Comparison of ENCODE assay signal across 1 cellular context in the genomic region with DNA sequence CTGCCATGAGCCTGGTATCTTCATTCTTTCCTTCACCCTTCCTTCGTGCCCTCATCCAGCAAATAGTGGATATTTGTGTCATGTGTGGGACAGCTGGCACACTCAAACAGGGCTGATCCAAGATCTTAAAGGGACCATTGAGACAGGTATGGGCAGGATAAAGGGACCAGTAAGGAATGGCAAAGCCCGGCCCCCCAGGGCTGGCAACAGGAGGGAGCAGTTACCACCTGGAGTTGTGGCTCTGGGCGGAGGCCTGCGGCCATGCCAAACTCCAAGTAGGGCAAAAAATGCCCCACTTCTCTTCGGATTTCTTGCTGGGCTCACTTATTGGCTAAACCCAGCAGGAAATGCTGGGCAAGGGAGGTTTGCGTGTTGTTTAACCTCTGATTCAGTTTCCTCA.
TF ChIP-seq lines count a peak whose summit lies in the region.

No MANE protein-coding gene starts in this region.

TF ChIP-seq in K562, 482 proteins besides CTCF, POLR2A, EP300 and RAD21:
- TF ChIP-seq MTA2 (IDR thresholded peaks at IDR 0.05; ENCODE audit: low read depth) (no peak), ZFPM2 (CRISPR knock-in tag; IDR thresholded peaks at IDR 0.05) (no peak), POLR2AphosphoS5 (IDR thresholded peaks at IDR 0.05; ENCODE audit: control insufficient read depth, insufficient read depth, low read depth, low read length) (peak; percentile 29; the same call in 1 of the 2 replicates), RBM17 (IDR thresholded peaks at IDR 0.05; ENCODE audit: borderline replicate concordance, low read depth, low read length) (no peak)
- TF ChIP-seq, protein P1, sequence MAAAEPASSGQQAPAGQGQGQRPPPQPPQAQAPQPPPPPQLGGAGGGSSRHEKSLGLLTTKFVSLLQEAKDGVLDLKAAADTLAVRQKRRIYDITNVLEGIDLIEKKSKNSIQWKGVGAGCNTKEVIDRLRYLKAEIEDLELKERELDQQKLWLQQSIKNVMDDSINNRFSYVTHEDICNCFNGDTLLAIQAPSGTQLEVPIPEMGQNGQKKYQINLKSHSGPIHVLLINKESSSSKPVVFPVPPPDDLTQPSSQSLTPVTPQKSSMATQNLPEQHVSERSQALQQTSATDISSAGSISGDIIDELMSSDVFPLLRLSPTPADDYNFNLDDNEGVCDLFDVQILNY (CRISPR knock-in tag; IDR thresholded peaks at IDR 0.05), result no peak
